1 cellular context compared by ENCODE assay signal in genomic region chr16:29151317-29151716, GRCh38.
TF ChIP-seq lines count a peak whose summit lies in the region.

No MANE protein-coding gene starts in this region.

TF ChIP-seq in HepG2, 621 proteins besides CTCF, POLR2A, EP300 and RAD21 (continued from another document):
- TF ChIP-seq ZNF687 (CRISPR knock-in tag; IDR thresholded peaks at IDR 0.05) (peak; percentile 41; the same call in 1 of the 2 replicates), CCDC6 (CRISPR knock-in tag; IDR thresholded peaks at IDR 0.05) (no peak)
TF ChIP-seq in HepG2: peak in this region for 2.
